2 cellular contexts compared by ENCODE assay signal in the genomic region with DNA sequence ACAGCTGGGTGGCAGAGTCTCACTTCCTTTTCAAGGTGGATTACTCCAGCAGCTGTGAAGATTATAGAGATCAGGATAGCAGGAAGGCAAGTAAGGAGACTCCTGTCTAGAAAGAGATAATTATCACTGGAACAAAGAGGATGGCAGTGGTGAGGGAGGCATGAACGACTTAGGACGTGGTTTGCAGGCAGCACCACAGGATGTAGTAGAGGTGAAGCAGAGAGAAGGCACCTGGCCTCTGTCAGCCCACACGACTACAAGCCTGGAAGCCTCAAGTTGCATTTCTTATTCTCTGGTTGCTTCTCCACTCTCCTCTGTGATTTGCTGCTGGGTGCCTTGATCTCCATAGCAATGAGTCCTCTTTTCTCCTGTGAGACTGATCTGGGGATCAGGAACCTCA.
TF ChIP-seq lines count a peak whose summit lies in the region.

No MANE protein-coding gene starts in this region.

TF ChIP-seq in GM23338, 12 proteins besides CTCF, POLR2A, EP300 and RAD21:
- no peak for TF ChIP-seq EZH2phosphoT487 (IDR thresholded peaks at IDR 0.05; ENCODE audit: unreplicated experiment)
- no peak for TF ChIP-seq EZH2 (IDR thresholded peaks at IDR 0.05; ENCODE audit: low read depth, unreplicated experiment)
- no peak for TF ChIP-seq POLR2AphosphoS5 (IDR thresholded peaks at IDR 0.05; ENCODE audit: low read depth)
- TF ChIP-seq CREB1 (CRISPR knock-in tag; IDR thresholded peaks at IDR 0.05; ENCODE audit: low read depth) = no peak
- no peak for TF ChIP-seq JUNB (IDR thresholded peaks at IDR 0.05; ENCODE audit: unreplicated experiment)
- no peak for TF ChIP-seq NANOG (IDR thresholded peaks at IDR 0.05; ENCODE audit: borderline replicate concordance)
- TF ChIP-seq STAT1 (IDR thresholded peaks at IDR 0.05; ENCODE audit: unreplicated experiment) = no peak
- no peak for TF ChIP-seq ZNF331 (CRISPR knock-in tag; IDR thresholded peaks at IDR 0.05; ENCODE audit: low read depth)
- TF ChIP-seq ZNF462 (CRISPR knock-in tag; IDR thresholded peaks at IDR 0.05) = no peak
- TF ChIP-seq, protein P1, sequence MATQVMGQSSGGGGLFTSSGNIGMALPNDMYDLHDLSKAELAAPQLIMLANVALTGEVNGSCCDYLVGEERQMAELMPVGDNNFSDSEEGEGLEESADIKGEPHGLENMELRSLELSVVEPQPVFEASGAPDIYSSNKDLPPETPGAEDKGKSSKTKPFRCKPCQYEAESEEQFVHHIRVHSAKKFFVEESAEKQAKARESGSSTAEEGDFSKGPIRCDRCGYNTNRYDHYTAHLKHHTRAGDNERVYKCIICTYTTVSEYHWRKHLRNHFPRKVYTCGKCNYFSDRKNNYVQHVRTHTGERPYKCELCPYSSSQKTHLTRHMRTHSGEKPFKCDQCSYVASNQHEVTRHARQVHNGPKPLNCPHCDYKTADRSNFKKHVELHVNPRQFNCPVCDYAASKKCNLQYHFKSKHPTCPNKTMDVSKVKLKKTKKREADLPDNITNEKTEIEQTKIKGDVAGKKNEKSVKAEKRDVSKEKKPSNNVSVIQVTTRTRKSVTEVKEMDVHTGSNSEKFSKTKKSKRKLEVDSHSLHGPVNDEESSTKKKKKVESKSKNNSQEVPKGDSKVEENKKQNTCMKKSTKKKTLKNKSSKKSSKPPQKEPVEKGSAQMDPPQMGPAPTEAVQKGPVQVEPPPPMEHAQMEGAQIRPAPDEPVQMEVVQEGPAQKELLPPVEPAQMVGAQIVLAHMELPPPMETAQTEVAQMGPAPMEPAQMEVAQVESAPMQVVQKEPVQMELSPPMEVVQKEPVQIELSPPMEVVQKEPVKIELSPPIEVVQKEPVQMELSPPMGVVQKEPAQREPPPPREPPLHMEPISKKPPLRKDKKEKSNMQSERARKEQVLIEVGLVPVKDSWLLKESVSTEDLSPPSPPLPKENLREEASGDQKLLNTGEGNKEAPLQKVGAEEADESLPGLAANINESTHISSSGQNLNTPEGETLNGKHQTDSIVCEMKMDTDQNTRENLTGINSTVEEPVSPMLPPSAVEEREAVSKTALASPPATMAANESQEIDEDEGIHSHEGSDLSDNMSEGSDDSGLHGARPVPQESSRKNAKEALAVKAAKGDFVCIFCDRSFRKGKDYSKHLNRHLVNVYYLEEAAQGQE (IDR thresholded peaks at IDR 0.05; ENCODE audit: unreplicated experiment) = no peak

TF ChIP-seq in GM12878, 131 proteins besides CTCF, POLR2A, EP300 and RAD21:
- TF ChIP-seq, protein P2, sequence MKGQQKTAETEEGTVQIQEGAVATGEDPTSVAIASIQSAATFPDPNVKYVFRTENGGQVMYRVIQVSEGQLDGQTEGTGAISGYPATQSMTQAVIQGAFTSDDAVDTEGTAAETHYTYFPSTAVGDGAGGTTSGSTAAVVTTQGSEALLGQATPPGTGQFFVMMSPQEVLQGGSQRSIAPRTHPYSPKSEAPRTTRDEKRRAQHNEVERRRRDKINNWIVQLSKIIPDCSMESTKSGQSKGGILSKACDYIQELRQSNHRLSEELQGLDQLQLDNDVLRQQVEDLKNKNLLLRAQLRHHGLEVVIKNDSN (IDR thresholded peaks at IDR 0.05; ENCODE audit: borderline replicate concordance, extremely low read length, insufficient read depth, low read depth, low read length) = no peak
- TF ChIP-seq NR2F1 (conservative IDR thresholded peaks at IDR 0.05) (no peak), ZNF24 (IDR thresholded peaks at IDR 0.05) (no peak)
